In the genomic region with DNA sequence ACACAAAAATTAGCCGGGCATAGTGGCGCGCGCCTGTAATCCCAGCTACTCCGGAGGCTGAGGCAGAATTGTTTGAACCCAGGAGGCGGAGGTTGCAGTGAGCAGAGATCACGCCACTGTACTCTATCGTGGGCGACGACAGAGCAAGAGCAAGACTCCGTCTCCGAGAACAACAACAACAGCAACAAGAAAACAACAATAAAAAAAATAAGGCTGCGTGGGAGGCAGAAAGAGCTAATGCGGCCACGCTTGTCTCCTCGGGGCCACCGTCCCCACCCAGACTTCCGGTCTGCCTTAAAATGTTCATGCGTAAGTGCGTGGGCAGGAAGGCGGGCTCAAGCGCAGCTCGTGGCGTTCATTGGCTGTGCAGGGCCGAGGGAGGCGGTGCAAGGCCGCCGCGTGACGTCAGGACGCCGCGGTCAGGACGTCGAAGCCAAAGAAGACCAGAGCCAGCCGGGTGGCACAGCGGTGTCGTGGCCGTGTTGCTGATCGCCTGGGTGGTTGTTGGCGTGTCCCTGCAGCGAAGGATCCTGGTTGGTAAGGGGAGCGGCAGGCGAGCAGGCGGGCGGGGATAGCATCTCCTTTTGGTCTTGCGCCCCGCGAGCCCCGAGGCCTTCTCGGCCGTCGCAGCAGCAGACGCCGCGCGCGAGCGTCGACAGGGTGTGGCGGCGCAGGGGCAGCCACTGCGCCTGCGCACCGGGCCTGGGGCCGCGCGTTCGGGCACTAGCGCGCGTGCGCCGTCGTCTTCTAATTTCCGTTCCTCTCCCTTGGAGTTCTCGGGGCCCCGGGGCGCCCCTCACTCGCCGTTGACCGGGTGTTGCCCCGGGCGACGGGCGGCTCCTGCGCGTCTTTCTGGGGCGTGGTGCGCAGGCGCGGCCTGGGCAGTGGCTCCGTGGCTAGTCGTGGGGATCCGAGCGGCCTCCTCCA, we compare ENCODE assay signal across 1 cellular context.
TF ChIP-seq lines count a peak whose summit lies in the region.

A gene (plus strand): TSS at position 426 of the 927 bp plus-strand sequence. CDS start 2,146 bp downstream, outside the sequence.

TF ChIP-seq in HepG2, 621 proteins besides CTCF, POLR2A, EP300 and RAD21 (continued from another document and continues in another):
- TF ChIP-seq, protein P1, sequence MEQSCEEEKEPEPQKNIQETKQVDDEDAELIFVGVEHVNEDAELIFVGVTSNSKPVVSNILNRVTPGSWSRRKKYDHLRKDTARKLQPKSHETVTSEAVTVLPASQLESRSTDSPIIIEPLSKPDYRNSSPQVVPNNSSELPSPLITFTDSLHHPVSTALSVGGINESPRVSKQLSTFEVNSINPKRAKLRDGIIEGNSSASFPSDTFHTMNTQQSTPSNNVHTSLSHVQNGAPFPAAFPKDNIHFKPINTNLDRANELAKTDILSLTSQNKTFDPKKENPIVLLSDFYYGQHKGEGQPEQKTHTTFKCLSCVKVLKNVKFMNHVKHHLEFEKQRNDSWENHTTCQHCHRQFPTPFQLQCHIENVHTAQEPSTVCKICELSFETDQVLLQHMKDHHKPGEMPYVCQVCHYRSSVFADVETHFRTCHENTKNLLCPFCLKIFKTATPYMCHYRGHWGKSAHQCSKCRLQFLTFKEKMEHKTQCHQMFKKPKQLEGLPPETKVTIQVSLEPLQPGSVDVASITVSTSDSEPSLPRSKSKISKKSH (CRISPR knock-in tag; IDR thresholded peaks at IDR 0.05; ENCODE audit: borderline replicate concordance) = peak; percentile 84
- TF ChIP-seq ZNF256 (CRISPR knock-in tag; conservative IDR thresholded peaks at IDR 0.05) = no peak
- no peak for TF ChIP-seq HNRNPK (IDR thresholded peaks at IDR 0.05; ENCODE audit: low read depth, low read length, poor library complexity, severe bottlenecking)
- peak; percentile 85; the same call in 1 of the 2 replicates for TF ChIP-seq ARNT2 (CRISPR knock-in tag; IDR thresholded peaks at IDR 0.05; ENCODE audit: low read depth)
- TF ChIP-seq, protein P2, sequence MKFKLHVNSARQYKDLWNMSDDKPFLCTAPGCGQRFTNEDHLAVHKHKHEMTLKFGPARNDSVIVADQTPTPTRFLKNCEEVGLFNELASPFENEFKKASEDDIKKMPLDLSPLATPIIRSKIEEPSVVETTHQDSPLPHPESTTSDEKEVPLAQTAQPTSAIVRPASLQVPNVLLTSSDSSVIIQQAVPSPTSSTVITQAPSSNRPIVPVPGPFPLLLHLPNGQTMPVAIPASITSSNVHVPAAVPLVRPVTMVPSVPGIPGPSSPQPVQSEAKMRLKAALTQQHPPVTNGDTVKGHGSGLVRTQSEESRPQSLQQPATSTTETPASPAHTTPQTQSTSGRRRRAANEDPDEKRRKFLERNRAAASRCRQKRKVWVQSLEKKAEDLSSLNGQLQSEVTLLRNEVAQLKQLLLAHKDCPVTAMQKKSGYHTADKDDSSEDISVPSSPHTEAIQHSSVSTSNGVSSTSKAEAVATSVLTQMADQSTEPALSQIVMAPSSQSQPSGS (CRISPR knock-in tag; IDR thresholded peaks at IDR 0.05) = peak; percentile 83
- TF ChIP-seq ZFP36 (IDR thresholded peaks at IDR 0.05; ENCODE audit: borderline replicate concordance, low read depth, low read length, partially characterized antibody) = no peak
- peak; percentile 89 for TF ChIP-seq ARHGAP35 (CRISPR knock-in tag; IDR thresholded peaks at IDR 0.05; ENCODE audit: borderline replicate concordance)
- peak; percentile 47; the same call in 1 of the 2 replicates for TF ChIP-seq ZNF446 (CRISPR knock-in tag; IDR thresholded peaks at IDR 0.05)
- TF ChIP-seq, protein P3, sequence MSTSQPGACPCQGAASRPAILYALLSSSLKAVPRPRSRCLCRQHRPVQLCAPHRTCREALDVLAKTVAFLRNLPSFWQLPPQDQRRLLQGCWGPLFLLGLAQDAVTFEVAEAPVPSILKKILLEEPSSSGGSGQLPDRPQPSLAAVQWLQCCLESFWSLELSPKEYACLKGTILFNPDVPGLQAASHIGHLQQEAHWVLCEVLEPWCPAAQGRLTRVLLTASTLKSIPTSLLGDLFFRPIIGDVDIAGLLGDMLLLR (CRISPR knock-in tag; IDR thresholded peaks at IDR 0.05) = peak; percentile 37; the same call in 1 of the 2 replicates
- peak; percentile 90; the same call in 1 of the 2 replicates for TF ChIP-seq SIN3A (IDR thresholded peaks at IDR 0.05; ENCODE audit: borderline replicate concordance, low read depth, low read length)
- TF ChIP-seq ZNF121 (CRISPR knock-in tag; IDR thresholded peaks at IDR 0.05) = 0 out of 2 replicates have a peak, but pooled peaks have one; percentile 36
- no peak for TF ChIP-seq NBN (conservative IDR thresholded peaks at IDR 0.05)
- TF ChIP-seq, protein P4, sequence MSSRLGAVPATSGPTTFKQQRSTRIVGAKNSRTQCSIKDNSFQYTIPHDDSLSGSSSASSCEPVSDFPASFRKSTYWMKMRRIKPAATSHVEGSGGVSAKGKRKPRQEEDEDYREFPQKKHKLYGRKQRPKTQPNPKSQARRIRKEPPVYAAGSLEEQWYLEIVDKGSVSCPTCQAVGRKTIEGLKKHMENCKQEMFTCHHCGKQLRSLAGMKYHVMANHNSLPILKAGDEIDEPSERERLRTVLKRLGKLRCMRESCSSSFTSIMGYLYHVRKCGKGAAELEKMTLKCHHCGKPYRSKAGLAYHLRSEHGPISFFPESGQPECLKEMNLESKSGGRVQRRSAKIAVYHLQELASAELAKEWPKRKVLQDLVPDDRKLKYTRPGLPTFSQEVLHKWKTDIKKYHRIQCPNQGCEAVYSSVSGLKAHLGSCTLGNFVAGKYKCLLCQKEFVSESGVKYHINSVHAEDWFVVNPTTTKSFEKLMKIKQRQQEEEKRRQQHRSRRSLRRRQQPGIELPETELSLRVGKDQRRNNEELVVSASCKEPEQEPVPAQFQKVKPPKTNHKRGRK (CRISPR knock-in tag; IDR thresholded peaks at IDR 0.05) = no peak; the same call in 1 of the 2 replicates
- no peak for TF ChIP-seq SMARCC2 (IDR thresholded peaks at IDR 0.05)
- no peak for TF ChIP-seq LCORL (IDR thresholded peaks at IDR 0.05)
- TF ChIP-seq LCORL (CRISPR knock-in tag; IDR thresholded peaks at IDR 0.05) = no peak
- TF ChIP-seq HMG20B (CRISPR knock-in tag; conservative IDR thresholded peaks at IDR 0.05) = no peak
- TF ChIP-seq, protein P5, sequence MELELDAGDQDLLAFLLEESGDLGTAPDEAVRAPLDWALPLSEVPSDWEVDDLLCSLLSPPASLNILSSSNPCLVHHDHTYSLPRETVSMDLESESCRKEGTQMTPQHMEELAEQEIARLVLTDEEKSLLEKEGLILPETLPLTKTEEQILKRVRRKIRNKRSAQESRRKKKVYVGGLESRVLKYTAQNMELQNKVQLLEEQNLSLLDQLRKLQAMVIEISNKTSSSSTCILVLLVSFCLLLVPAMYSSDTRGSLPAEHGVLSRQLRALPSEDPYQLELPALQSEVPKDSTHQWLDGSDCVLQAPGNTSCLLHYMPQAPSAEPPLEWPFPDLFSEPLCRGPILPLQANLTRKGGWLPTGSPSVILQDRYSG (CRISPR knock-in tag; IDR thresholded peaks at IDR 0.05) = no peak
- TF ChIP-seq, protein P6, sequence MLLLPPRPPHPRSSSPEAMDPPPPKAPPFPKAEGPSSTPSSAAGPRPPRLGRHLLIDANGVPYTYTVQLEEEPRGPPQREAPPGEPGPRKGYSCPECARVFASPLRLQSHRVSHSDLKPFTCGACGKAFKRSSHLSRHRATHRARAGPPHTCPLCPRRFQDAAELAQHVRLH (CRISPR knock-in tag; IDR thresholded peaks at IDR 0.05; ENCODE audit: borderline replicate concordance, low read depth) = peak; percentile 90
- TF ChIP-seq, protein P7, sequence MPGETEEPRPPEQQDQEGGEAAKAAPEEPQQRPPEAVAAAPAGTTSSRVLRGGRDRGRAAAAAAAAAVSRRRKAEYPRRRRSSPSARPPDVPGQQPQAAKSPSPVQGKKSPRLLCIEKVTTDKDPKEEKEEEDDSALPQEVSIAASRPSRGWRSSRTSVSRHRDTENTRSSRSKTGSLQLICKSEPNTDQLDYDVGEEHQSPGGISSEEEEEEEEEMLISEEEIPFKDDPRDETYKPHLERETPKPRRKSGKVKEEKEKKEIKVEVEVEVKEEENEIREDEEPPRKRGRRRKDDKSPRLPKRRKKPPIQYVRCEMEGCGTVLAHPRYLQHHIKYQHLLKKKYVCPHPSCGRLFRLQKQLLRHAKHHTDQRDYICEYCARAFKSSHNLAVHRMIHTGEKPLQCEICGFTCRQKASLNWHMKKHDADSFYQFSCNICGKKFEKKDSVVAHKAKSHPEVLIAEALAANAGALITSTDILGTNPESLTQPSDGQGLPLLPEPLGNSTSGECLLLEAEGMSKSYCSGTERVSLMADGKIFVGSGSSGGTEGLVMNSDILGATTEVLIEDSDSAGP (CRISPR knock-in tag; IDR thresholded peaks at IDR 0.05; ENCODE audit: borderline replicate concordance) = peak; percentile 90
- TF ChIP-seq, protein P8, sequence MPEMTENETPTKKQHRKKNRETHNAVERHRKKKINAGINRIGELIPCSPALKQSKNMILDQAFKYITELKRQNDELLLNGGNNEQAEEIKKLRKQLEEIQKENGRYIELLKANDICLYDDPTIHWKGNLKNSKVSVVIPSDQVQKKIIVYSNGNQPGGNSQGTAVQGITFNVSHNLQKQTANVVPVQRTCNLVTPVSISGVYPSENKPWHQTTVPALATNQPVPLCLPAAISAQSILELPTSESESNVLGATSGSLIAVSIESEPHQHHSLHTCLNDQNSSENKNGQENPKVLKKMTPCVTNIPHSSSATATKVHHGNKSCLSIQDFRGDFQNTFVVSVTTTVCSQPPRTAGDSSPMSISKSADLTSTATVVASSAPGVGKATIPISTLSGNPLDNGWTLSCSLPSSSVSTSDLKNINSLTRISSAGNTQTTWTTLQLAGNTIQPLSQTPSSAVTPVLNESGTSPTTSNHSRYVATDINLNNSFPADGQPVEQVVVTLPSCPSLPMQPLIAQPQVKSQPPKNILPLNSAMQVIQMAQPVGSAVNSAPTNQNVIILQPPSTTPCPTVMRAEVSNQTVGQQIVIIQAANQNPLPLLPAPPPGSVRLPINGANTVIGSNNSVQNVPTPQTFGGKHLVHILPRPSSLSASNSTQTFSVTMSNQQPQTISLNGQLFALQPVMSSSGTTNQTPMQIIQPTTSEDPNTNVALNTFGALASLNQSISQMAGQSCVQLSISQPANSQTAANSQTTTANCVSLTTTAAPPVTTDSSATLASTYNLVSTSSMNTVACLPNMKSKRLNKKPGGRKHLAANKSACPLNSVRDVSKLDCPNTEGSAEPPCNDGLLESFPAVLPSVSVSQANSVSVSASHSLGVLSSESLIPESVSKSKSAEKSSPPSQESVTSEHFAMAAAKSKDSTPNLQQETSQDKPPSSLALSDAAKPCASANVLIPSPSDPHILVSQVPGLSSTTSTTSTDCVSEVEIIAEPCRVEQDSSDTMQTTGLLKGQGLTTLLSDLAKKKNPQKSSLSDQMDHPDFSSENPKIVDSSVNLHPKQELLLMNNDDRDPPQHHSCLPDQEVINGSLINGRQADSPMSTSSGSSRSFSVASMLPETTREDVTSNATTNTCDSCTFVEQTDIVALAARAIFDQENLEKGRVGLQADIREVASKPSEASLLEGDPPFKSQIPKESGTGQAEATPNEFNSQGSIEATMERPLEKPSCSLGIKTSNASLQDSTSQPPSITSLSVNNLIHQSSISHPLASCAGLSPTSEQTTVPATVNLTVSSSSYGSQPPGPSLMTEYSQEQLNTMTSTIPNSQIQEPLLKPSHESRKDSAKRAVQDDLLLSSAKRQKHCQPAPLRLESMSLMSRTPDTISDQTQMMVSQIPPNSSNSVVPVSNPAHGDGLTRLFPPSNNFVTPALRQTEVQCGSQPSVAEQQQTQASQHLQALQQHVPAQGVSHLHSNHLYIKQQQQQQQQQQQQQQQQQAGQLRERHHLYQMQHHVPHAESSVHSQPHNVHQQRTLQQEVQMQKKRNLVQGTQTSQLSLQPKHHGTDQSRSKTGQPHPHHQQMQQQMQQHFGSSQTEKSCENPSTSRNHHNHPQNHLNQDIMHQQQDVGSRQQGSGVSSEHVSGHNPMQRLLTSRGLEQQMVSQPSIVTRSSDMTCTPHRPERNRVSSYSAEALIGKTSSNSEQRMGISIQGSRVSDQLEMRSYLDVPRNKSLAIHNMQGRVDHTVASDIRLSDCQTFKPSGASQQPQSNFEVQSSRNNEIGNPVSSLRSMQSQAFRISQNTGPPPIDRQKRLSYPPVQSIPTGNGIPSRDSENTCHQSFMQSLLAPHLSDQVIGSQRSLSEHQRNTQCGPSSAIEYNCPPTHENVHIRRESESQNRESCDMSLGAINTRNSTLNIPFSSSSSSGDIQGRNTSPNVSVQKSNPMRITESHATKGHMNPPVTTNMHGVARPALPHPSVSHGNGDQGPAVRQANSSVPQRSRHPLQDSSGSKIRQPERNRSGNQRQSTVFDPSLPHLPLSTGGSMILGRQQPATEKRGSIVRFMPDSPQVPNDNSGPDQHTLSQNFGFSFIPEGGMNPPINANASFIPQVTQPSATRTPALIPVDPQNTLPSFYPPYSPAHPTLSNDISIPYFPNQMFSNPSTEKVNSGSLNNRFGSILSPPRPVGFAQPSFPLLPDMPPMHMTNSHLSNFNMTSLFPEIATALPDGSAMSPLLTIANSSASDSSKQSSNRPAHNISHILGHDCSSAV (CRISPR knock-in tag; IDR thresholded peaks at IDR 0.05; ENCODE audit: borderline replicate concordance) = no peak
- TF ChIP-seq TOPORS (CRISPR knock-in tag; IDR thresholded peaks at IDR 0.05) = peak; percentile 86
- peak; percentile 96; the same call in 1 of the 2 replicates for TF ChIP-seq ATF7-NPFF (CRISPR knock-in tag; IDR thresholded peaks at IDR 0.05; ENCODE audit: low read depth)
- no peak for TF ChIP-seq TRIM24 (CRISPR knock-in tag; IDR thresholded peaks at IDR 0.05)
- peak; percentile 62; the same call in 1 of the 2 replicates for TF ChIP-seq MIXL1 (CRISPR knock-in tag; IDR thresholded peaks at IDR 0.05)
- peak; percentile 82 for TF ChIP-seq DR1 (CRISPR knock-in tag; IDR thresholded peaks at IDR 0.05)
- TF ChIP-seq, protein P9, sequence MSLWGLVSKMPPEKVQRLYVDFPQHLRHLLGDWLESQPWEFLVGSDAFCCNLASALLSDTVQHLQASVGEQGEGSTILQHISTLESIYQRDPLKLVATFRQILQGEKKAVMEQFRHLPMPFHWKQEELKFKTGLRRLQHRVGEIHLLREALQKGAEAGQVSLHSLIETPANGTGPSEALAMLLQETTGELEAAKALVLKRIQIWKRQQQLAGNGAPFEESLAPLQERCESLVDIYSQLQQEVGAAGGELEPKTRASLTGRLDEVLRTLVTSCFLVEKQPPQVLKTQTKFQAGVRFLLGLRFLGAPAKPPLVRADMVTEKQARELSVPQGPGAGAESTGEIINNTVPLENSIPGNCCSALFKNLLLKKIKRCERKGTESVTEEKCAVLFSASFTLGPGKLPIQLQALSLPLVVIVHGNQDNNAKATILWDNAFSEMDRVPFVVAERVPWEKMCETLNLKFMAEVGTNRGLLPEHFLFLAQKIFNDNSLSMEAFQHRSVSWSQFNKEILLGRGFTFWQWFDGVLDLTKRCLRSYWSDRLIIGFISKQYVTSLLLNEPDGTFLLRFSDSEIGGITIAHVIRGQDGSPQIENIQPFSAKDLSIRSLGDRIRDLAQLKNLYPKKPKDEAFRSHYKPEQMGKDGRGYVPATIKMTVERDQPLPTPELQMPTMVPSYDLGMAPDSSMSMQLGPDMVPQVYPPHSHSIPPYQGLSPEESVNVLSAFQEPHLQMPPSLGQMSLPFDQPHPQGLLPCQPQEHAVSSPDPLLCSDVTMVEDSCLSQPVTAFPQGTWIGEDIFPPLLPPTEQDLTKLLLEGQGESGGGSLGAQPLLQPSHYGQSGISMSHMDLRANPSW (CRISPR knock-in tag; IDR thresholded peaks at IDR 0.05; ENCODE audit: borderline replicate concordance) = no peak
- TF ChIP-seq GABPB1 (CRISPR knock-in tag; IDR thresholded peaks at IDR 0.05) = peak; percentile 95
- no peak for TF ChIP-seq EZH2 (conservative IDR thresholded peaks at IDR 0.05; ENCODE audit: low read depth, low read length)
- peak; percentile 75 for TF ChIP-seq MED1 (CRISPR knock-in tag; IDR thresholded peaks at IDR 0.05)
